Comparison of ENCODE assay signal across 10 cellular contexts in genomic region chr2:24222946-24223345, GRCh38. TPM values are rescaled to one million over a fixed set of nuclear protein-coding genes. Genes with fewer than 3 reads are reported as not detected.
"Had no signal": no experiment of that assay in that cellular context is flagged by ENCODE, and none has a peak within 500 bp of the region (broad histone marks: within the 10 kb centered on the region; RNA-seq: fewer than 3 reads in every experiment).

No MANE protein-coding gene starts in this region.

- H3K4me3 ChIP-seq: GM23338, HAP-1 had no signal

- H3K36me3 ChIP-seq: HAP-1 had no signal

- H3K27ac Mint-ChIP-seq: GM23338, HFFc6 had no signal

- H3K4me1 ChIP-seq: HAP-1 had no signal

- DNase-seq: HFFc6, IMR-90, KBM-7 had no signal

- ATAC-seq: GM23338, HCT116 had no signal

- H3K4me1 Mint-ChIP-seq: GM23338 had no signal

- H3K27ac ChIP-seq: HL-60 had no signal

- H3K4me3 Mint-ChIP-seq: GM23338, HFFc6 had no signal

- H2AFZ ChIP-seq: GM23338 had no signal

- FAIRE-seq: H1, H54 had no signal

- H3K9me3 ChIP-seq: HAP-1 had no signal

- H3K9me3 Mint-ChIP-seq: GM23338, HFFc6 had no signal

- H3K4me2 ChIP-seq: GM23338 had no signal

RNA-seq across cellular contexts. Expression of gene FAM228A, which starts 48.1 kb away (rescaled TPM):
- total RNA-seq: H1, HFFc6, HT1080, IMR-90 had no signal
- polyA plus RNA-seq: H1, IMR-90 had no signal
